In the genomic region with DNA sequence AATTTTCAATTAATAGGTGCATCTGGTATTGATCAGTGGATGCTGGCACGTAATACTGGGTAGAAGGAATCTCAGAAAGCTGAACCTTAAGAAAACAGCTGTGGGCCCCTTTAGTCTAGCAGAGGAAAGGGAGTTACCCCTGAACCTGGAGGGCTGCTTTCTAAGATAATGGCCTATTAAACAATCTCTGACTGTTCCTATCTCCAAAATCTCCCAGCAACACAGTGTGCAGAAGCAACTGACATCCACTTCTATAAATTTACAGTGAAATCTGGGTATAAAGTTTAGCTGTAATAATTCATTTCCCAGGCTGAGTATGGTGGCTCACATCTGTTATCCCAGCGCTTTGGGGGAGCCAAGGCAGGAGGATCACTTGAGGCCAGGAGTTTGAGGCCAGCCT, we compare ENCODE assay signal across 22 cellular contexts.
"Had no signal": no experiment of that assay in that cellular context is flagged by ENCODE, and none has a peak within 500 bp of the region (broad histone marks: within the 10 kb centered on the region; RNA-seq: fewer than 3 reads in every experiment).

No MANE protein-coding gene starts in this region.

- H3K36me3 ChIP-seq: SJSA1 had no signal

- DNase-seq: IMR-90, Kasumi-1, MV-4-11, NCI-H1048, NCI-H1105, NCI-H1417, NCI-H1436 treated with DMSO at 0.1 percent for 48 hours, NCI-H1694 treated with DMSO at 0.1 percent for 48 hours, NCI-H1930, NCI-H2081, NCI-H2107, NCI-H2227 treated with DMSO at 0.1 percent for 48 hours, NCI-H524, NCI-H526 treated with DMSO at 0.1 percent for 48 hours, NCI-H774, Right ventricle myocardium superior, RPMI8226, SIG-M5 had no signal

- ATAC-seq: HepG2 had no signal

- H3K27me3 ChIP-seq: SJSA1 had no signal

- H3K27ac ChIP-seq: KMS-11, SJSA1, SK-N-MC had no signal

- H3K4me3 ChIP-seq: SJSA1, SK-N-MC had no signal

- H3K9me3 ChIP-seq: SJSA1 had no signal

- H3K9ac ChIP-seq: KMS-11 had no signal

- H3K4me2 ChIP-seq: KMS-11 had no signal
